In the genomic region with DNA sequence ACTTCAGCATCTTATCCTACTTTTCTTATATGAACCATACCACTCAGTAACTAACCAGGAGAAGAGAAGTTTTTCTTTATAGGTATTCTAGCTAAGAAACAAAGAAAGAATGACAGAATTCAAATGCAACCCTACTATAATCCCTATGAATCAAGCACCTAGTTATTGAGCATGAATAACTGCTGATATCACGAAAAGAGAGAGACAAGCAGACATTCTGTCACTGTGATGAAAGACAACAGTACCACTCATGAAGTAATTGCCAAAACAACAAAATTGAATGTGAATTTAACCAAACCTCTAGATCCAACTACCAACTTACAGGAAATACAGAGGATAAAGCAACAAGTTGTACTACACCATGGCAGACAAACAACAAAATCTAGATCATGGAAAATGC, we compare ENCODE assay signal across 10 cellular contexts. TPM values are rescaled to one million over a fixed set of nuclear protein-coding genes. Genes with fewer than 3 reads are reported as not detected.
DNase-seq lines count a peak whose midpoint lies in the region; ATAC-seq and TF ChIP-seq lines count a peak whose summit lies in the region.
"Had no signal": no experiment of that assay in that cellular context is flagged by ENCODE, and none has a peak within 500 bp of the region (broad histone marks: within the 10 kb centered on the region; RNA-seq: fewer than 3 reads in every experiment).

No MANE protein-coding gene starts in this region.

- no peak for ATAC-seq in GM23338
- no peak for ATAC-seq in WTC11
- ATAC-seq in activated T-cell treated with anti-CD3 and anti-CD28 coated beads, Interleukin-2, amount 50 U/mL, for 4 hours = no peak

- H3K27me3 Mint-ChIP-seq in GM23338 (ENCODE audit: insufficient read depth, low read depth, poor library complexity) (no peaks in the 10 kb centered on the region), WTC11 (ENCODE audit: low read depth) (no peaks in the 10 kb centered on the region), chondrocyte (ENCODE audit: low read depth) (no peaks in the 10 kb centered on the region), progenitor cell of endocrine pancreas (no peaks in the 10 kb centered on the region)
- H3K27me3 Mint-ChIP-seq in activated T-cell treated with anti-CD3 and anti-CD28 coated beads, Interleukin-2, amount 50 U/mL, for 4 hours (ENCODE audit: low read depth) = no peaks in the 10 kb centered on the region

- H3K36me3 ChIP-seq in GM23338 (ENCODE audit: insufficient read depth) = peaks cover 13% of the 10 kb centered on the region
- peaks cover 87% of the 10 kb centered on the region for H3K36me3 ChIP-seq in A673 (ENCODE audit: insufficient read depth, low read length, poor library complexity, severe bottlenecking)

- H3K27ac ChIP-seq in GM23338 (ENCODE audit: low read depth) = no peak overlapping the region
- no peak overlapping the region for H3K27ac ChIP-seq in A673 (ENCODE audit: low read depth, low read length, poor library complexity, severe bottlenecking)
- H3K27ac ChIP-seq: BLaER1, GM23248 had no signal

- H3K36me3 Mint-ChIP-seq in GM23338 (ENCODE audit: low read depth) (peaks cover 20% of the 10 kb centered on the region), WTC11 (peaks cover 23% of the 10 kb centered on the region), chondrocyte (ENCODE audit: low read depth) (peaks cover 33% of the 10 kb centered on the region), progenitor cell of endocrine pancreas (ENCODE audit: insufficient read depth) (peaks cover 31% of the 10 kb centered on the region)
- H3K36me3 Mint-ChIP-seq in activated T-cell treated with anti-CD3 and anti-CD28 coated beads, Interleukin-2, amount 50 U/mL, for 4 hours (ENCODE audit: insufficient read depth) = peaks cover 62% of the 10 kb centered on the region

- H3K4me2 ChIP-seq in GM23338 = no peak overlapping the region
- H3K4me2 ChIP-seq: BLaER1 had no signal

- H3K4me3 Mint-ChIP-seq in GM23338 (no peak overlapping the region), WTC11 (no peak overlapping the region), chondrocyte (ENCODE audit: unreplicated experiment) (no peak overlapping the region), progenitor cell of endocrine pancreas (ENCODE audit: low read depth) (no peak overlapping the region)
- H3K4me3 Mint-ChIP-seq in activated T-cell treated with anti-CD3 and anti-CD28 coated beads, Interleukin-2, amount 50 U/mL, for 4 hours = no peak overlapping the region

- H3K9me3 ChIP-seq in A673 (ENCODE audit: low read depth, low read length, poor library complexity, severe bottlenecking) = no peaks in the 10 kb centered on the region
- H3K9me3 ChIP-seq: BLaER1 had no signal

- no peaks in the 10 kb centered on the region for H4K20me1 ChIP-seq in GM23338 (replicated peaks; ENCODE audit: insufficient read depth)
- H4K20me1 ChIP-seq: BLaER1 had no signal

- CTCF ChIA-PET in WTC11 (lab: Charles Lee) (no interaction called here), A673 (lab: Charles Lee) (no interaction called here)

- POLR2A ChIA-PET in WTC11 (lab: Charles Lee) (no interaction called here), A673 (lab: Charles Lee; ENCODE audit: low non-redundant PET) (no interaction called here)

- H3K9me3 Mint-ChIP-seq in GM23338 = no peaks in the 10 kb centered on the region
- H3K9me3 Mint-ChIP-seq in WTC11 = no peaks in the 10 kb centered on the region
- no peaks in the 10 kb centered on the region for H3K9me3 Mint-ChIP-seq in chondrocyte (ENCODE audit: low read depth)
- H3K9me3 Mint-ChIP-seq in progenitor cell of endocrine pancreas (ENCODE audit: low read depth) = no peaks in the 10 kb centered on the region
- no peaks in the 10 kb centered on the region for H3K9me3 Mint-ChIP-seq in activated T-cell treated with anti-CD3 and anti-CD28 coated beads, Interleukin-2, amount 50 U/mL, for 4 hours

- BruUV-seq in A673 (replicated peaks; lab: Mats Ljungman, UMichigan) = no TSS peak

- H3K4me1 Mint-ChIP-seq in GM23338 (peaks cover 20% of the 10 kb centered on the region), WTC11 (peaks cover 13% of the 10 kb centered on the region), chondrocyte (ENCODE audit: low read depth) (no peaks in the 10 kb centered on the region), progenitor cell of endocrine pancreas (ENCODE audit: low read depth) (no peaks in the 10 kb centered on the region)
- no peaks in the 10 kb centered on the region for H3K4me1 Mint-ChIP-seq in activated T-cell treated with anti-CD3 and anti-CD28 coated beads, Interleukin-2, amount 50 U/mL, for 4 hours (ENCODE audit: low read depth)

- intact Hi-C loops in A673 (cut with micrococcal nuclease; ENCODE audit: unreplicated experiment) = no loop called here

- H3K27me3 ChIP-seq in GM23338 (ENCODE audit: insufficient read depth) = no peaks in the 10 kb centered on the region
- no peaks in the 10 kb centered on the region for H3K27me3 ChIP-seq in A673 (replicated peaks; ENCODE audit: insufficient read depth, low read depth, low read length, poor library complexity)
- H3K27me3 ChIP-seq: BLaER1 had no signal

- H3K27ac Mint-ChIP-seq in GM23338 (peak overlapping the region; percentile 15; the same call in 1 of the 2 replicates), WTC11 (peak overlapping the region; percentile 92), chondrocyte (ENCODE audit: unreplicated experiment) (peak overlapping the region; percentile 34), progenitor cell of endocrine pancreas (peak overlapping the region; percentile 2)

- TF ChIP-seq CTCF in GM23338 (conservative IDR thresholded peaks at IDR 0.05; ENCODE audit: low read depth in 2 of 2) = no peak
- no peak for TF ChIP-seq CTCF in WTC11 (IDR thresholded peaks at IDR 0.05)
- no peak for TF ChIP-seq CTCF in chondrocyte (IDR thresholded peaks at IDR 0.05)
- no peak for TF ChIP-seq CTCF in progenitor cell of endocrine pancreas (IDR thresholded peaks at IDR 0.05; ENCODE audit: unreplicated experiment)
- no peak for TF ChIP-seq CTCF in A673 (conservative IDR thresholded peaks at IDR 0.05; ENCODE audit: low read depth, low read length)

- no peak overlapping the region for H2AFZ ChIP-seq in GM23338
- H2AFZ ChIP-seq: GM23248 had no signal

- DNase-seq in GM23338 (ENCODE audit: low spot score) (no peak), WTC11 (ENCODE audit: low spot score) (no peak), chondrocyte (ENCODE audit: low spot score) (no peak), progenitor cell of endocrine pancreas (ENCODE audit: low spot score, unreplicated experiment) (no peak), A673 (ENCODE audit: low spot score) (no peak), GM19238 (ENCODE audit: insufficient read length, low spot score) (no peak)
- no peak for DNase-seq in activated T-cell treated with anti-CD3 and anti-CD28 coated beads, Interleukin-2, amount 50 U/mL, for 4 hours
- DNase-seq: GM23248, H7 had no signal

- no peaks in the 10 kb centered on the region for H3F3A ChIP-seq in GM23338 (replicated peaks; ENCODE audit: low read depth)

- no peak overlapping the region for H3K4me3 ChIP-seq in GM23338
- H3K4me3 ChIP-seq in A673 (ENCODE audit: low read depth, low read length, poor library complexity, severe bottlenecking) = no peak overlapping the region
- H3K4me3 ChIP-seq: BLaER1, GM23248 had no signal

- H3K9me2 ChIP-seq in GM23338 (ENCODE audit: insufficient read depth) = no peaks in the 10 kb centered on the region

- H3K4me1 ChIP-seq in GM23338 (ENCODE audit: insufficient read depth) (peaks cover 20% of the 10 kb centered on the region), A673 (ENCODE audit: insufficient read depth, low read length, poor library complexity, severe bottlenecking) (no peaks in the 10 kb centered on the region)
- H3K4me1 ChIP-seq: BLaER1 had no signal

- no peaks in the 10 kb centered on the region for H3K79me2 ChIP-seq in GM23338 (replicated peaks; ENCODE audit: insufficient read depth)

TF ChIP-seq in GM23338, 12 proteins besides CTCF, POLR2A, EP300 and RAD21 (continues in another document):
- no peak for TF ChIP-seq EZH2phosphoT487 (IDR thresholded peaks at IDR 0.05; ENCODE audit: unreplicated experiment)
- TF ChIP-seq ETS1 (IDR thresholded peaks at IDR 0.05) = no peak
- TF ChIP-seq CREB1 (CRISPR knock-in tag; IDR thresholded peaks at IDR 0.05; ENCODE audit: low read depth) = no peak
- no peak for TF ChIP-seq ZNF114 (CRISPR knock-in tag; IDR thresholded peaks at IDR 0.05)

TF ChIP-seq in WTC11, 78 proteins besides CTCF, POLR2A, EP300 and RAD21 (continues in another document):
- TF ChIP-seq FOXK1 (CRISPR knock-in tag; IDR thresholded peaks at IDR 0.05) (no peak), GTF2I (CRISPR knock-in tag; conservative IDR thresholded peaks at IDR 0.05) (no peak), RELA (CRISPR knock-in tag; IDR thresholded peaks at IDR 0.05; ENCODE audit: borderline replicate concordance) (no peak), HMGXB4 (CRISPR knock-in tag; IDR thresholded peaks at IDR 0.05) (no peak), ZNF671 (CRISPR knock-in tag; IDR thresholded peaks at IDR 0.05) (no peak), RORB (CRISPR knock-in tag; IDR thresholded peaks at IDR 0.05) (no peak), ETV6 (CRISPR knock-in tag; IDR thresholded peaks at IDR 0.05) (no peak), ZNF138 (CRISPR knock-in tag; conservative IDR thresholded peaks at IDR 0.05) (no peak)

RNA-seq across cellular contexts. Expression of gene TTC21B, which starts 15.3 kb away (rescaled TPM):
- 32.8 and 39.5 TPM in 2 replicates for total RNA-seq in GM23338 (2014; rRNA removed; shearing (Covaris generic))
- 8.4 and 10.1 TPM in 2 replicates for polyA plus RNA-seq in GM23338 (2016; fragmentation: Nextera tagmentation; extraction: Ambion mirVana)
- total RNA-seq in WTC11 (2021) (16.9 to 20.8 TPM (median 17.8 TPM) in 3 replicates), chondrocyte (12.7 to 24.9 TPM (median 15.8 TPM) in 3 replicates), progenitor cell of endocrine pancreas (34.5 and 36.9 TPM in 2 replicates), A673 (2021) (83.0 TPM in 2 replicates)
- total RNA-seq in activated T-cell treated with anti-CD3 and anti-CD28 coated beads, Interleukin-2, amount 50 U/mL, for 4 hours = 10 to 100 TPM; 13.9 to 18.1 (median 16.3) TPM

Comparison
In these comparisons a context has a peak if more than half of its experiments do, and no peak if none do; other contexts are left out.
1. H3K27ac Mint-ChIP-seq: peak in every context shown above with its lines; median percentile 92 in WTC11; 34 in chondrocyte; 15 in GM23338; 2 in progenitor cell of endocrine pancreas.